Comparison of ENCODE assay signal across 18 cellular contexts in the genomic region with DNA sequence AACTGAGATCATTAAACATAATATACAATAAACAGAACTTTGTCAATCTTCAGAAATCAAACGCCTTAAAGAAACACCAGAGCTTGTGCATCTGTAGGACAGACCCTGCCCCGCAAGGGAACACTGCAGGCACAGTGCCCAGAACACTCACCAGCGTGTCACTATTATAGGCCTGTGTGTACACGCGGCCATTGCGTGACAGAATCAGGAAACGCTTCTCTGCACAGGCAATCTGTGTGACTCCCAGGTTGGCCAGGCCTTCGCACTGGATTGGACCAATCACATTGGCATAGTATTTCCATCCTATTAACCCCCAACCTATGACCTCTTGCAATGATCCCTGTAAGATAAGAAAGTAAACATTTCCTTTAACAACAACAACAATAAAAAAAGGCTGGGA. TPM values are rescaled to one million over a fixed set of nuclear protein-coding genes. Genes with fewer than 3 reads are reported as not detected.
DNase-seq lines count a peak whose midpoint lies in the region; ATAC-seq and TF ChIP-seq lines count a peak whose summit lies in the region.
"Had no signal": no experiment of that assay in that cellular context is flagged by ENCODE, and none has a peak within 500 bp of the region (broad histone marks: within the 10 kb centered on the region; RNA-seq: fewer than 3 reads in every experiment).

No MANE protein-coding gene starts in this region.

- H3K36me3 Mint-ChIP-seq in endodermal cell (ENCODE audit: low read depth) = peaks cover 81% of the 10 kb centered on the region

- peaks cover 8% of the 10 kb centered on the region for H3K4me1 Mint-ChIP-seq in endodermal cell

- H3K9me3 ChIP-seq in endodermal cell (ENCODE audit: control insufficient read depth, low read length) = no peaks in the 10 kb centered on the region
- no peaks in the 10 kb centered on the region for H3K9me3 ChIP-seq in heart left ventricle
- no peaks in the 10 kb centered on the region for H3K9me3 ChIP-seq in testis

- no peaks in the 10 kb centered on the region for H3K27me3 ChIP-seq in endodermal cell (ENCODE audit: control insufficient read depth, insufficient read depth, low read length, poor library complexity, severe bottlenecking)
- H3K27me3 ChIP-seq in heart left ventricle = no peaks in the 10 kb centered on the region
- no peaks in the 10 kb centered on the region for H3K27me3 ChIP-seq in testis

- peaks cover 82% of the 10 kb centered on the region for H3K36me3 ChIP-seq in endodermal cell (ENCODE audit: control insufficient read depth, insufficient read depth, low read length)
- peaks cover 0 to 100% (median 87%) of the 10 kb centered on the region in 9 donors for H3K36me3 ChIP-seq in heart left ventricle
- no peaks in the 10 kb centered on the region for H3K36me3 ChIP-seq in testis (ENCODE audit: low read depth, missing control alignments)

- TF ChIP-seq CTCF in endodermal cell (conservative IDR thresholded peaks at IDR 0.05) = no peak
- no peak for TF ChIP-seq CTCF in heart left ventricle (IDR thresholded peaks at IDR 0.05)
- TF ChIP-seq CTCF in testis (IDR thresholded peaks at IDR 0.05) = no peak

- no peak overlapping the region for H3K27ac ChIP-seq in endodermal cell (ENCODE audit: low read depth, low read length)
- H3K27ac ChIP-seq in heart left ventricle = no peak overlapping the region
- no peak overlapping the region for H3K27ac ChIP-seq in testis

- WGBS in endodermal cell (ENCODE audit: insufficient coverage in 1 of 2, insufficient read length in 1 of 2), 2 experiments = 85 to 96% methylated on average over 7 to 8 of the region's 8 CpGs
- 58 to 70% (median 61%) methylated on average over 8 of the region's 8 CpGs for WGBS in heart left ventricle, 4 donors
- WGBS in testis, 2 donors = 84 to 86% methylated on average over 8 of the region's 8 CpGs

- no peak overlapping the region for H3K9ac ChIP-seq in endodermal cell (ENCODE audit: extremely low read depth, low read length, poor library complexity, severe bottlenecking)

- no peak overlapping the region for H3K4me3 Mint-ChIP-seq in endodermal cell
- H3K4me3 Mint-ChIP-seq: CD4-positive, alpha-beta memory T cell; GM23338 had no signal

- intact Hi-C loops in Right ventricle myocardium superior (cut with DNase I) (no loop called here), cardiac septum (cut with DNase I) (no loop called here), heart left ventricle (cut with DNase I) (no loop called here), testis (cut with DNase I; ENCODE audit: low total_unique reads) (no loop called here)

- no peak overlapping the region for H3K4me3 ChIP-seq in endodermal cell (ENCODE audit: low read length)
- no peak overlapping the region for H3K4me3 ChIP-seq in heart left ventricle
- no peak overlapping the region for H3K4me3 ChIP-seq in testis
- H3K4me3 ChIP-seq: GM23338 had no signal

- TF ChIP-seq POLR2A in heart left ventricle (IDR thresholded peaks at IDR 0.05) (no peak), testis (IDR thresholded peaks at IDR 0.05) (no peak)

- H3K27me3 Mint-ChIP-seq in endodermal cell (ENCODE audit: insufficient read depth) = no peaks in the 10 kb centered on the region
- H3K27me3 Mint-ChIP-seq: CD4-positive, alpha-beta memory T cell had no signal

- DNase-seq in Right ventricle myocardium superior = peak; percentile 69
- DNase-seq in cardiac septum (ENCODE audit: low spot score) = no peak
- no peak for DNase-seq in endodermal cell
- peak in 2 of 5 donors; percentile 56 to 57 for DNase-seq in heart left ventricle
- DNase-seq in pulmonary artery endothelial cell (ENCODE audit: low read depth, low spot score) = peak; percentile 26
- DNase-seq in testis = no peak
- DNase-seq in NCI-H748 treated with DMSO at 0.1 percent for 48 hours (lab: John Stamatoyannopoulos, UW) = no peak
- DNase-seq: CD4-positive, alpha-beta memory T cell; GF-D8; KBM-7; MV-4-11; NCI-H187 treated with DMSO at 0.1 percent for 48 hours; NCI-H345; NCI-H524 treated with DMSO at 0.1 percent for 48 hours had no signal

- ATAC-seq in Right ventricle myocardium superior (ENCODE audit: poor library complexity) (peak; percentile 82), heart left ventricle (peak; percentile 65 to 80 (median 78)), HG02610 (IDR thresholded peaks at IDR 0.05; ENCODE audit: unreplicated experiment) (no peak)
- ATAC-seq: GM23338, HCT116, HepG2 had no signal

- no peaks in the 10 kb centered on the region for H3K9me3 Mint-ChIP-seq in endodermal cell
- H3K9me3 Mint-ChIP-seq: CD4-positive, alpha-beta memory T cell; GM23338 had no signal

- H3K4me1 ChIP-seq in endodermal cell (ENCODE audit: control insufficient read depth, insufficient read depth, low read length) = no peaks in the 10 kb centered on the region
- H3K4me1 ChIP-seq in heart left ventricle = peaks cover 0 to 4% (median 0%) of the 10 kb centered on the region in 12 donors
- H3K4me1 ChIP-seq in testis = no peaks in the 10 kb centered on the region

- peak overlapping the region; percentile 35 for H3K27ac Mint-ChIP-seq in endodermal cell
- H3K27ac Mint-ChIP-seq: GM23338 had no signal

RNA-seq across cellular contexts. Expression of gene HERC2, which starts 52.9 kb away (rescaled TPM):
- 42.1 TPM for total RNA-seq in Right ventricle myocardium superior
- total RNA-seq in cardiac septum = 65.6 TPM
- 100 to 1,000 TPM; 105 to 112 TPM for total RNA-seq in endodermal cell
- polyA plus RNA-seq in endodermal cell (2013, experiment 1 of 2) = 28.8 TPM
- polyA plus RNA-seq in endodermal cell (2013, experiment 2 of 2) = 28.2 TPM
- 10 to 100 TPM; 38.0 to 70.5 (median 59.6) TPM for total RNA-seq in heart left ventricle
- polyA plus RNA-seq in heart left ventricle = 10 to 100 TPM; 25.9 to 49.0 TPM
- total RNA-seq in pulmonary artery endothelial cell = 62.4 and 84.9 TPM in 2 replicates
- total RNA-seq in testis = 100 to 1,000 TPM in 1 of 2 donors, 10 to 100 TPM in 1; 78.2 to 113 TPM
- 45.6 TPM for polyA plus RNA-seq in testis (ENCODE audit: insufficient read depth, low read depth, low replicate concordance)

Comparison
In these comparisons a context has a peak if more than half of its experiments do, and no peak if none do; other contexts are left out.
1. DNase-seq: peak in Right ventricle myocardium superior (single experiment) and pulmonary artery endothelial cell (single experiment); none in cardiac septum (single experiment), endodermal cell (single experiment), testis (single experiment) and NCI-H748 treated with DMSO at 0.1 percent for 48 hours (single experiment).